ENCODE assay signal across 15 cellular contexts in genomic region chr7:116235380-116235779, GRCh38. TPM values are rescaled to one million over a fixed set of nuclear protein-coding genes. Genes with fewer than 3 reads are reported as not detected.
A peak's percentile ranks its signal among the peaks of the same experiment; 100 is the strongest.
DNase-seq lines count a peak whose midpoint lies in the region; ATAC-seq and TF ChIP-seq lines count a peak whose summit lies in the region.
"Had no signal": no experiment of that assay in that cellular context is flagged by ENCODE, and none has a peak within 500 bp of the region (broad histone marks: within the 10 kb centered on the region; RNA-seq: fewer than 3 reads in every experiment).

No MANE protein-coding gene starts in this region.

- POLR2A ChIA-PET in naive thymus-derived CD8-positive, alpha-beta T cell (lab: Charles Lee) = interaction anchor here (1.3 to 7.8 kb wide), 2 partner anchors 25 to 55 kb away, joined by 6 to 62 read pairs; partner anchors contain the start of gene TES

- intact Hi-C loops in transverse colon (cut with DNase I; ENCODE audit: low total_unique reads) = loop anchor here (5.0 kb wide), 1 partner anchor 48 kb away; no protein-coding TSS in a partner anchor

- peak overlapping the region; percentile 48 for H3K27ac Mint-ChIP-seq in activated T-cell treated with anti-CD3 and anti-CD28 coated beads, Interleukin-2, amount 50 U/mL, for 72 hours
- H3K27ac Mint-ChIP-seq in activated T-helper 17 cell treated with anti-CD3 and anti-CD28 coated beads, Interleukin-2, amount 50 U/mL, for 72 hours = no peak overlapping the region
- peak overlapping the region in 6 of 10 donors; percentile 20 to 90 (median 74) for H3K27ac Mint-ChIP-seq in naive thymus-derived CD8-positive, alpha-beta T cell
- H3K27ac Mint-ChIP-seq: activated naive CD4-positive, alpha-beta T cell treated with anti-CD3 and anti-CD28 coated beads, Interleukin-2, amount 50 U/mL, for 24 hours; type B pancreatic cell had no signal

- peak overlapping the region in 3 of 4 donors; percentile 82 to 98 (median 96) for H3K27ac ChIP-seq in transverse colon
- H3K27ac ChIP-seq: BLaER1 treated with 17β-estradiol and CSF1 and Interleukin-3, amounts not matched to agents 10 nM and 100 nM; neutrophil; prostate gland had no signal

- DNase-seq in activated T-cell treated with anti-CD3 and anti-CD28 coated beads, Interleukin-2, amount 50 U/mL, for 72 hours = no peak
- DNase-seq in activated T-cell treated with anti-CD3 and anti-CD28 coated beads, Interleukin-2, amount 50 U/mL, for 48 hours = no peak
- no peak for DNase-seq in naive thymus-derived CD8-positive, alpha-beta T cell
- no peak for DNase-seq in transverse colon
- DNase-seq in anterior cingulate cortex (lab: John Stamatoyannopoulos, UW) = no peak
- no peak for DNase-seq in NK-92 (lab: John Stamatoyannopoulos, UW; ENCODE audit: unreplicated experiment)
- DNase-seq: GOT3 had no signal

- H3K9me3 Mint-ChIP-seq in activated T-cell treated with anti-CD3 and anti-CD28 coated beads, Interleukin-2, amount 50 U/mL, for 72 hours = no peaks in the 10 kb centered on the region
- H3K9me3 Mint-ChIP-seq in activated T-helper 17 cell treated with anti-CD3 and anti-CD28 coated beads, Interleukin-2, amount 50 U/mL, for 72 hours = no peaks in the 10 kb centered on the region
- no peaks in the 10 kb centered on the region for H3K9me3 Mint-ChIP-seq in naive thymus-derived CD8-positive, alpha-beta T cell
- H3K9me3 Mint-ChIP-seq: activated naive CD4-positive, alpha-beta T cell treated with anti-CD3 and anti-CD28 coated beads, Interleukin-2, amount 50 U/mL, for 24 hours; type B pancreatic cell had no signal

- no peaks in the 10 kb centered on the region for H3K27me3 Mint-ChIP-seq in activated T-cell treated with anti-CD3 and anti-CD28 coated beads, Interleukin-2, amount 50 U/mL, for 72 hours (ENCODE audit: low read depth)
- no peaks in the 10 kb centered on the region for H3K27me3 Mint-ChIP-seq in activated T-helper 17 cell treated with anti-CD3 and anti-CD28 coated beads, Interleukin-2, amount 50 U/mL, for 72 hours
- no peaks in the 10 kb centered on the region for H3K27me3 Mint-ChIP-seq in naive thymus-derived CD8-positive, alpha-beta T cell
- H3K27me3 Mint-ChIP-seq: activated naive CD4-positive, alpha-beta T cell treated with anti-CD3 and anti-CD28 coated beads, Interleukin-2, amount 50 U/mL, for 24 hours; type B pancreatic cell had no signal

- H3K27me3 ChIP-seq in transverse colon = no peaks in the 10 kb centered on the region
- H3K27me3 ChIP-seq: BLaER1 treated with 17β-estradiol and CSF1 and Interleukin-3, amounts not matched to agents 10 nM and 100 nM; neutrophil had no signal

- H3K4me3 ChIP-seq in transverse colon = no peak overlapping the region
- H3K4me3 ChIP-seq: BLaER1 treated with 17β-estradiol and CSF1 and Interleukin-3, amounts not matched to agents 10 nM and 100 nM; prostate gland had no signal

- ATAC-seq in activated T-cell treated with anti-CD3 and anti-CD28 coated beads, Interleukin-2, amount 50 U/mL, for 72 hours (replicated peaks in 1 of 2) = peak; percentile 36 to 47
- peak; percentile 19 for ATAC-seq in activated T-helper 17 cell treated with anti-CD3 and anti-CD28 coated beads, Interleukin-2, amount 50 U/mL, for 72 hours (replicated peaks)
- no peak for ATAC-seq in naive thymus-derived CD8-positive, alpha-beta T cell
- no peak for ATAC-seq in GM21529 (IDR thresholded peaks at IDR 0.05; ENCODE audit: unreplicated experiment)
- ATAC-seq: stimulated activated naive CD8-positive, alpha-beta T cell treated with anti-CD3 and anti-CD28 coated beads, Interleukin-15, Interleukin-2, amounts not matched to agents 100 U/mL and 50 U/mL, for 24 hours had no signal

- peaks cover 58% of the 10 kb centered on the region for H3K4me1 Mint-ChIP-seq in activated T-cell treated with anti-CD3 and anti-CD28 coated beads, Interleukin-2, amount 50 U/mL, for 72 hours (ENCODE audit: low read depth)
- peaks cover 39% of the 10 kb centered on the region for H3K4me1 Mint-ChIP-seq in activated T-helper 17 cell treated with anti-CD3 and anti-CD28 coated beads, Interleukin-2, amount 50 U/mL, for 72 hours
- peaks cover 28 to 87% (median 72%) of the 10 kb centered on the region in 4 donors for H3K4me1 Mint-ChIP-seq in naive thymus-derived CD8-positive, alpha-beta T cell

- no peak for TF ChIP-seq POLR2A in transverse colon (IDR thresholded peaks at IDR 0.05)

- TF ChIP-seq CTCF in transverse colon (IDR thresholded peaks at IDR 0.05) = no peak

- H3K36me3 ChIP-seq in transverse colon = no peaks in the 10 kb centered on the region
- H3K36me3 ChIP-seq: BLaER1 treated with 17β-estradiol and CSF1 and Interleukin-3, amounts not matched to agents 10 nM and 100 nM; prostate gland had no signal

- peaks cover 18 to 66% (median 34%) of the 10 kb centered on the region in 4 donors for H3K4me1 ChIP-seq in transverse colon
- H3K4me1 ChIP-seq: prostate gland had no signal

- no peak overlapping the region for H3K4me3 Mint-ChIP-seq in activated T-cell treated with anti-CD3 and anti-CD28 coated beads, Interleukin-2, amount 50 U/mL, for 72 hours
- H3K4me3 Mint-ChIP-seq in activated T-helper 17 cell treated with anti-CD3 and anti-CD28 coated beads, Interleukin-2, amount 50 U/mL, for 72 hours = no peak overlapping the region
- no peak overlapping the region for H3K4me3 Mint-ChIP-seq in naive thymus-derived CD8-positive, alpha-beta T cell
- H3K4me3 Mint-ChIP-seq: type B pancreatic cell had no signal

- no peak for TF ChIP-seq EP300 in transverse colon (IDR thresholded peaks at IDR 0.05; ENCODE audit: low read depth)

- in situ Hi-C loops in transverse colon (cut with MboI; ENCODE audit: low pct_ligation_motif_present in 1 of 4, low pct_unique_long_range_greater_than_20kb in 1 of 4, low sequenced_read_pairs in 3 of 4) = loop anchor here in 2 of 4 donors (5.0 kb wide), 1 partner anchor 58 kb away; no protein-coding TSS in a partner anchor

- peaks cover 1 to 7% of the 10 kb centered on the region in 2 donors for H3K36me3 Mint-ChIP-seq in activated T-cell treated with anti-CD3 and anti-CD28 coated beads, Interleukin-2, amount 50 U/mL, for 72 hours (ENCODE audit: insufficient read depth in 2 of 2)
- H3K36me3 Mint-ChIP-seq in activated T-helper 17 cell treated with anti-CD3 and anti-CD28 coated beads, Interleukin-2, amount 50 U/mL, for 72 hours (ENCODE audit: low read depth) = peaks cover 55% of the 10 kb centered on the region
- peaks cover 0 to 41% (median 7%) of the 10 kb centered on the region in 3 donors for H3K36me3 Mint-ChIP-seq in naive thymus-derived CD8-positive, alpha-beta T cell

- no peaks in the 10 kb centered on the region for H3K9me3 ChIP-seq in transverse colon
- H3K9me3 ChIP-seq: BLaER1 treated with 17β-estradiol and CSF1 and Interleukin-3, amounts not matched to agents 10 nM and 100 nM; neutrophil; prostate gland had no signal

RNA-seq across cellular contexts. Expression of gene TES, which starts 25.0 kb away (rescaled TPM):
- 100 to 1,000 TPM; 121 to 125 TPM for total RNA-seq in activated T-cell treated with anti-CD3 and anti-CD28 coated beads, Interleukin-2, amount 50 U/mL, for 72 hours
- 10 to 100 TPM; 57.6 to 79.4 TPM for total RNA-seq in activated T-helper 17 cell treated with anti-CD3 and anti-CD28 coated beads, Interleukin-2, amount 50 U/mL, for 72 hours
- total RNA-seq in naive thymus-derived CD8-positive, alpha-beta T cell = 100 to 1,000 TPM; 119 to 122 TPM
- polyA plus RNA-seq in naive thymus-derived CD8-positive, alpha-beta T cell = 100 to 1,000 TPM; 177 to 185 (median 181) TPM
- 100 to 1,000 TPM in 3 of 4 donors, 10 to 100 TPM in 1; 77.4 to 119 (median 115) TPM for total RNA-seq in transverse colon

Comparison
In these comparisons a context has a peak if more than half of its experiments do, and no peak if none do; other contexts are left out.
1. ATAC-seq: peak in activated T-cell treated with anti-CD3 and anti-CD28 coated beads, Interleukin-2, amount 50 U/mL, for 72 hours (2 of 2) and activated T-helper 17 cell treated with anti-CD3 and anti-CD28 coated beads, Interleukin-2, amount 50 U/mL, for 72 hours (single experiment); none in naive thymus-derived CD8-positive, alpha-beta T cell (0 of 2) and GM21529 (single experiment).